In genomic region chr5:78137290-78137689, GRCh38 we compare ENCODE assay signal across 20 cellular contexts.
DNase-seq lines count a peak whose midpoint lies in the region; ATAC-seq, FAIRE-seq and TF ChIP-seq lines count a peak whose summit lies in the region.
"Had no signal": no experiment of that assay in that cellular context is flagged by ENCODE, and none has a peak within 500 bp of the region (broad histone marks: within the 10 kb centered on the region; RNA-seq: fewer than 3 reads in every experiment).

No MANE protein-coding gene starts in this region.

- no peak for TF ChIP-seq EP300 in GM12878 (IDR thresholded peaks at IDR 0.05; ENCODE audit: borderline replicate concordance in 1 of 2, control insufficient read depth in 1 of 2, low read depth in 2 of 2, low read length in 2 of 2)

- in situ Hi-C loops in GM12878 (cut with MboI), result no loop called here

- no peaks in the 10 kb centered on the region for H3K79me2 ChIP-seq in GM12878 (ENCODE audit: control insufficient read depth, insufficient read depth, low read length)

- H2AFZ ChIP-seq in GM12878 (ENCODE audit: control insufficient read depth, low read depth, low read length), result no peak overlapping the region
- H2AFZ ChIP-seq: GM23248 had no signal

- POLR2A ChIA-PET in HEK293 (lab: Yijun Ruan, JAX) (no interaction called here), GM12878 (lab: Charles Lee) (interaction anchor here (0.6 kb wide), 1 partner anchor 24 kb away, joined by 3 read pairs; no protein-coding TSS in a partner anchor)

- SMC1A ChIA-PET in GM12878 (lab: Charles Lee; ENCODE audit: uncharacterized antibody, unreplicated experiment), result no interaction called here

- TSS peak; percentile 13 for BruUV-seq in GM12878 (replicated peaks; lab: Mats Ljungman, UMichigan)

- peak; percentile 41 for FAIRE-seq in GM12878 (lab: Jason Lieb, UNC)
- no peak for FAIRE-seq in small intestine (lab: Jason Lieb, UNC)
- FAIRE-seq: GM12892, H1 had no signal

- H3K4me2 ChIP-seq in GM12878 (ENCODE audit: control insufficient read depth, insufficient read depth), result no peak overlapping the region

- H3K27ac ChIP-seq in HEK293 (ENCODE audit: extremely low read depth, low read depth, low read length) (no peak overlapping the region), GM12878 (ENCODE audit: control insufficient read depth, insufficient read depth) (no peak overlapping the region), small intestine (ENCODE audit: low read depth in 1 of 2, low read length in 1 of 2) (no peak overlapping the region), heart left ventricle (no peak overlapping the region), breast epithelium (no peak overlapping the region)
- H3K27ac ChIP-seq: GM23248 had no signal

- TF ChIP-seq CTCF in HEK293 (tag by site-specific recombination; IDR thresholded peaks at IDR 0.05), result no peak
- TF ChIP-seq CTCF in GM12878 (IDR thresholded peaks at IDR 0.05 in 2 of 3, conservative IDR thresholded peaks at IDR 0.05 in 1 of 3; ENCODE audit: control insufficient read depth in 2 of 3, extremely low read depth in 1 of 3, insufficient read depth in 1 of 3, low read depth in 3 of 3, low read length in 3 of 3), result no peak
- no peak for TF ChIP-seq CTCF in heart left ventricle (IDR thresholded peaks at IDR 0.05)
- TF ChIP-seq CTCF in breast epithelium (IDR thresholded peaks at IDR 0.05), result no peak

- CTCF ChIA-PET in HEK293 (lab: Yijun Ruan, JAX), result interaction anchor here (0.6 to 1.5 kb wide), 2 partner anchors 10 to 84 kb away, joined by 3 to 4 read pairs; no protein-coding TSS in a partner anchor
- CTCF ChIA-PET in GM12878 (lab: Yijun Ruan, JAX), result interaction anchor here (1.6 kb wide), 1 partner anchor 24 kb away, joined by 5 read pairs; no protein-coding TSS in a partner anchor

- H4K20me1 ChIP-seq in GM12878 (ENCODE audit: control insufficient read depth, insufficient read depth), result no peaks in the 10 kb centered on the region

- H3K36me3 ChIP-seq in HEK293 (ENCODE audit: control insufficient read depth in 2 of 2, insufficient read depth in 1 of 2, low read length in 2 of 2) (peaks cover 0 to 11% of the 10 kb centered on the region in 2 experiments), GM12878 (ENCODE audit: control insufficient read depth in 2 of 2, insufficient read depth in 2 of 2, low read length in 1 of 2) (peaks cover 0 to 12% of the 10 kb centered on the region in 2 experiments; a peak in 2 of 4 replicates), small intestine (ENCODE audit: control insufficient read depth in 2 of 2, insufficient read depth in 2 of 2, low read length in 2 of 2) (peaks cover 0 to 6% of the 10 kb centered on the region in 2 donors), heart left ventricle (peaks cover 0 to 53% (median 19%) of the 10 kb centered on the region in 9 donors), breast epithelium (no peaks in the 10 kb centered on the region)

- no peak for DNase-seq in GM12878 (ENCODE audit: low read depth, low spot score)
- DNase-seq in left colon, result peak in 1 of 2 donors; percentile 9
- DNase-seq in small intestine, result peak; percentile 27
- DNase-seq in NCI-H2081 treated with DMSO at 0.1 percent for 48 hours (lab: John Stamatoyannopoulos, UW), result no peak
- no peak for DNase-seq in heart left ventricle
- DNase-seq in breast epithelium (ENCODE audit: low spot score in 2 of 2), result no peak
- DNase-seq: C1 segment of cervical spinal cord; Calu3; CD4-positive, alpha-beta memory T cell; COR-L47; DMS53; DMS79 treated with DMSO at 0.1 percent for 48 hours; GF-D8; GM23248; H9; HFFc6 had no signal

- H3K27me3 ChIP-seq in GM12878 (replicated peaks in 1 of 2; ENCODE audit: control insufficient read depth in 2 of 2, insufficient read depth in 2 of 2, low read length in 1 of 2) (no peaks in the 10 kb centered on the region), small intestine (ENCODE audit: control insufficient read depth in 2 of 2, insufficient read depth in 2 of 2, low read length in 2 of 2) (no peaks in the 10 kb centered on the region), heart left ventricle (no peaks in the 10 kb centered on the region), breast epithelium (no peaks in the 10 kb centered on the region)

- no peak overlapping the region for H3K9ac ChIP-seq in GM12878 (ENCODE audit: control insufficient read depth, insufficient read depth, low read length)
- H3K9ac ChIP-seq: GM23248 had no signal

- H3K9me3 ChIP-seq in HEK293 (ENCODE audit: control insufficient read depth, insufficient read depth, low read depth, low read length) (no peaks in the 10 kb centered on the region), GM12878 (replicated peaks; ENCODE audit: control insufficient read depth, insufficient read depth, low read length) (no peaks in the 10 kb centered on the region), small intestine (ENCODE audit: control insufficient read depth, low read depth) (no peaks in the 10 kb centered on the region), heart left ventricle (no peaks in the 10 kb centered on the region), breast epithelium (no peaks in the 10 kb centered on the region)

- no peaks in the 10 kb centered on the region for H3K4me1 ChIP-seq in HEK293 (ENCODE audit: control insufficient read depth, insufficient read depth, low read length)
- H3K4me1 ChIP-seq in GM12878 (ENCODE audit: control insufficient read depth, insufficient read depth, low read length), result no peaks in the 10 kb centered on the region
- no peaks in the 10 kb centered on the region for H3K4me1 ChIP-seq in small intestine (ENCODE audit: control insufficient read depth in 2 of 2, insufficient read depth in 1 of 2, low read depth in 1 of 2, low read length in 1 of 2)
- no peaks in the 10 kb centered on the region for H3K4me1 ChIP-seq in heart left ventricle
- no peaks in the 10 kb centered on the region for H3K4me1 ChIP-seq in breast epithelium

- no peak for TF ChIP-seq RAD21 in GM12878 (IDR thresholded peaks at IDR 0.05; ENCODE audit: insufficient read depth, low read depth, low read length)

- RAD21 ChIA-PET in GM12878 (lab: Charles Lee; ENCODE audit: unreplicated experiment), result no interaction called here

- no peak for TF ChIP-seq POLR2A in GM12878 (IDR thresholded peaks at IDR 0.05; ENCODE audit: low read depth, low read length)
- TF ChIP-seq POLR2A in heart left ventricle (IDR thresholded peaks at IDR 0.05), result no peak
- no peak for TF ChIP-seq POLR2A in breast epithelium (IDR thresholded peaks at IDR 0.05)

- WGBS in GM12878 (ENCODE audit: insufficient coverage, insufficient replicate concordance, low lambda C conversion rate, missing lambda C conversion rate), result 92% methylated on average over 1 of the region's 1 CpG
- WGBS in small intestine, 3 donors, result 79 to 83% (median 81%) methylated on average over 1 of the region's 1 CpG
- 85 to 97% (median 88%) methylated on average over 1 of the region's 1 CpG for WGBS in heart left ventricle, 4 donors

- intact Hi-C loops in GM12878 (cut with micrococcal nuclease; ENCODE audit: unreplicated experiment), result no loop called here
- intact Hi-C loops in left colon (cut with DNase I, micrococcal nuclease), result no loop called here
- intact Hi-C loops in heart left ventricle (cut with DNase I), result no loop called here
- intact Hi-C loops in breast epithelium (cut with DNase I; ENCODE audit: low total_unique reads), result no loop called here

- H3K4me3 ChIP-seq in HEK293 (ENCODE audit: low read depth, low read length) (no peak overlapping the region), GM12878 (no peak overlapping the region), small intestine (ENCODE audit: low read depth in 1 of 2, low read length in 2 of 2) (no peak overlapping the region), heart left ventricle (no peak overlapping the region), breast epithelium (no peak overlapping the region)
- H3K4me3 ChIP-seq: GM23248 had no signal

- ATAC-seq in GM12878 (no peak), left colon (peak; percentile 96), heart left ventricle (no peak)
- ATAC-seq: HCT116 had no signal

TF ChIP-seq in HEK293, 187 proteins besides CTCF, POLR2A, EP300 and RAD21 (continues in another document):
- TF ChIP-seq PRDM1 (tag by site-specific recombination; IDR thresholded peaks at IDR 0.05) (peak; percentile 76), ZNF510 (tag by site-specific recombination; IDR thresholded peaks at IDR 0.05; ENCODE audit: insufficient replicate concordance) (no peak), ZFP69B (tag by site-specific recombination; IDR thresholded peaks at IDR 0.05) (no peak)

TF ChIP-seq in GM12878, 131 proteins besides CTCF, POLR2A, EP300 and RAD21:
- no peak for TF ChIP-seq EZH2 (IDR thresholded peaks at IDR 0.05; ENCODE audit: borderline replicate concordance, control insufficient read depth, low read depth, low read length)
- TF ChIP-seq GATAD2B (conservative IDR thresholded peaks at IDR 0.05; ENCODE audit: low read depth), result no peak
- TF ChIP-seq ZBED1 (IDR thresholded peaks at IDR 0.05; ENCODE audit: borderline replicate concordance), result no peak
- TF ChIP-seq TCF12 (IDR thresholded peaks at IDR 0.05; ENCODE audit: low read depth, low read length), result no peak
- TF ChIP-seq CEBPZ (IDR thresholded peaks at IDR 0.05; ENCODE audit: low read depth, low read length), result no peak
- TF ChIP-seq IKZF1 (conservative IDR thresholded peaks at IDR 0.05), result no peak
